9 cellular contexts compared by ENCODE assay signal in the genomic region with DNA sequence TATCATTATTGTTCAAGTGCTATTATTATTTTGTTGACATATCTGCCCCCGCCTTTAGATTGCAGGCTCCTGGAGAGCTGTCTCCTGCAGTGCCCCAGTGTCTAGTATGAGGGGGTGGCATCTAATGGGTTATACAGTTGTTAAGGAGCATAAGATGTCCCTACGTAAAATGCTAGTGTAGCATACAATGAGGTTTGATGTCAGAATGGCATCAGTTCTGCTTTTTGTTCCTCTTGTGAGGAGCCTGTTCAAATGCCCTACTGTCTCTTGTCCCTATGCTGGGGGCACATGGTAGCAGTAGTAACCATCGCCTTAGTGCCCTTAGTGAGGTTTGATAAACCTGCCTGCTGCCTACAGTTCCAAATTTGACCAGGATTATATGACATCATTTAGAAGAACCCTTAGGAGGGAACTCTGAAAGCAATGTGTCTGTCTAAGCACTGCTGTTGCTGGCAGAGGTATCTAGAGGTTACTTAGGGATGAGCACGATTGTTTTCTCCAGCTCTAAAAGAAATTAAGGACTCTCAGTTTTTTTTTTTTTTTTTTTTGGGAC. TPM values are rescaled to one million over a fixed set of nuclear protein-coding genes. Genes with fewer than 3 reads are reported as not detected.
DNase-seq lines count a peak whose midpoint lies in the region; ATAC-seq and TF ChIP-seq lines count a peak whose summit lies in the region.
"Had no signal": no experiment of that assay in that cellular context is flagged by ENCODE, and none has a peak within 500 bp of the region (broad histone marks: within the 10 kb centered on the region; RNA-seq: fewer than 3 reads in every experiment).

No MANE protein-coding gene starts in this region.

- no peak for TF ChIP-seq EP300 in transverse colon (IDR thresholded peaks at IDR 0.05; ENCODE audit: low read depth)

- in situ Hi-C loops in transverse colon (cut with MboI; ENCODE audit: low pct_ligation_motif_present in 1 of 4, low pct_unique_long_range_greater_than_20kb in 1 of 4, low sequenced_read_pairs in 3 of 4): no loop called here

- no peaks in the 10 kb centered on the region for H3K27me3 Mint-ChIP-seq in activated naive CD8-positive, alpha-beta T cell treated with anti-CD3 and anti-CD28 coated beads, Interleukin-2, amount 50 U/mL, for 24 hours

- no peak for TF ChIP-seq POLR2A in transverse colon (IDR thresholded peaks at IDR 0.05)

- no peak overlapping the region for H3K27ac ChIP-seq in transverse colon

- H3K9me3 ChIP-seq in transverse colon: no peaks in the 10 kb centered on the region

- TF ChIP-seq CTCF in transverse colon (IDR thresholded peaks at IDR 0.05): no peak

- no peaks in the 10 kb centered on the region for H3K36me3 ChIP-seq in transverse colon

- no peaks in the 10 kb centered on the region for H3K9me3 Mint-ChIP-seq in activated naive CD8-positive, alpha-beta T cell treated with anti-CD3 and anti-CD28 coated beads, Interleukin-2, amount 50 U/mL, for 24 hours

- intact Hi-C loops in transverse colon (cut with DNase I; ENCODE audit: low total_unique reads): no loop called here

- H3K27me3 ChIP-seq in transverse colon: no peaks in the 10 kb centered on the region

- ATAC-seq in GM18498 (IDR thresholded peaks at IDR 0.05; ENCODE audit: unreplicated experiment): peak; percentile 55
- ATAC-seq in GM19467 (IDR thresholded peaks at IDR 0.05; ENCODE audit: unreplicated experiment): peak; percentile 40
- ATAC-seq in HG03342 (IDR thresholded peaks at IDR 0.05; ENCODE audit: unreplicated experiment): peak; percentile 72
- no peak for ATAC-seq in activated naive CD8-positive, alpha-beta T cell treated with anti-CD3 and anti-CD28 coated beads, Interleukin-2, amount 50 U/mL, for 24 hours

- H3K36me3 Mint-ChIP-seq in activated naive CD8-positive, alpha-beta T cell treated with anti-CD3 and anti-CD28 coated beads, Interleukin-2, amount 50 U/mL, for 24 hours (ENCODE audit: low read depth): peaks cover 3% of the 10 kb centered on the region

- H3K4me3 Mint-ChIP-seq in activated naive CD8-positive, alpha-beta T cell treated with anti-CD3 and anti-CD28 coated beads, Interleukin-2, amount 50 U/mL, for 24 hours: peak overlapping the region; percentile 15

- peaks cover 48% of the 10 kb centered on the region for H3K4me1 Mint-ChIP-seq in activated naive CD8-positive, alpha-beta T cell treated with anti-CD3 and anti-CD28 coated beads, Interleukin-2, amount 50 U/mL, for 24 hours

- H3K4me1 ChIP-seq in transverse colon: peaks cover 0 to 4% (median 0%) of the 10 kb centered on the region in 4 donors

- 85 to 90% methylated on average over 2 to 4 of the region's 4 CpGs for WGBS in transverse colon (ENCODE audit: low coverage in 1 of 2), 2 donors

- no peak overlapping the region for H3K4me3 ChIP-seq in transverse colon

- no peak for DNase-seq in activated naive CD8-positive, alpha-beta T cell treated with anti-CD3 and anti-CD28 coated beads, Interleukin-2, amount 50 U/mL, for 24 hours
- DNase-seq in NCI-H774 (lab: John Stamatoyannopoulos, UW) (no peak), NCI-H2171 treated with DMSO at 0.1 percent for 48 hours (lab: John Stamatoyannopoulos, UW) (no peak), NCI-H446 (lab: John Stamatoyannopoulos, UW) (no peak), transverse colon (no peak)
- DNase-seq: central memory CD4-positive, alpha-beta T cell had no signal

- peak overlapping the region; percentile 53 for H3K27ac Mint-ChIP-seq in activated naive CD8-positive, alpha-beta T cell treated with anti-CD3 and anti-CD28 coated beads, Interleukin-2, amount 50 U/mL, for 24 hours

RNA-seq across cellular contexts. Expression of gene CREM, which starts 9.7 kb away (rescaled TPM):
- total RNA-seq in transverse colon: 10 to 100 TPM in 3 of 4 donors, 1 to 10 TPM in 1; 2.8 to 99.9 (median 21.1) TPM

RNA-seq across cellular contexts. Expression of gene CUL2, which starts 46.2 kb away (rescaled TPM):
- total RNA-seq in transverse colon: 10 to 100 TPM in 2 of 4 donors, 1 to 10 TPM in 2; 6.0 to 15.4 (median 11.5) TPM
